8 cellular contexts compared by ENCODE assay signal in genomic region chr11:19953909-19954308, GRCh38.
A peak's percentile ranks its signal among the peaks of the same experiment; 100 is the strongest.
DNase-seq lines count a peak whose midpoint lies in the region; ATAC-seq and TF ChIP-seq lines count a peak whose summit lies in the region.

No MANE protein-coding gene starts in this region.

- peak overlapping the region in 1 of 4 donors; percentile 32 for H3K27ac ChIP-seq in gastrocnemius medialis
- no peak overlapping the region for H3K27ac ChIP-seq in colonic mucosa

- H3K27me3 ChIP-seq in gastrocnemius medialis: no peaks in the 10 kb centered on the region
- no peaks in the 10 kb centered on the region for H3K27me3 ChIP-seq in colonic mucosa

- no peak overlapping the region for H3K27ac Mint-ChIP-seq in activated CD4-positive, alpha-beta memory T cell treated with anti-CD3 and anti-CD28 coated beads for 36 hours

- TF ChIP-seq CTCF in gastrocnemius medialis (IDR thresholded peaks at IDR 0.05 in 4 of 5, conservative IDR thresholded peaks at IDR 0.05 in 1 of 5) (peak in 4 of 5 experiments; percentile 22 to 51 (median 38)), colonic mucosa (IDR thresholded peaks at IDR 0.05) (no peak)

- DNase-seq in NOMO-1 treated with DMSO at 0.1 percent for 48 hours (lab: John Stamatoyannopoulos, UW; ENCODE audit: unreplicated experiment) (peak; percentile 26), NOMO-1 treated with dmso at 0.1 percent for 144 hours (lab: John Stamatoyannopoulos, UW; ENCODE audit: unreplicated experiment) (no peak), SW480 (ENCODE audit: low spot score) (peak; percentile 46), glomerular endothelial cell (ENCODE audit: extremely low read depth, low read depth, low spot score) (peak; percentile 60), gastrocnemius medialis (no peak), colonic mucosa (no peak)
- no peak for DNase-seq in activated CD4-positive, alpha-beta memory T cell treated with anti-CD3 and anti-CD28 coated beads for 36 hours

- H3K9ac ChIP-seq in colonic mucosa (ENCODE audit: low read depth in 2 of 2, low read length in 2 of 2): no peak overlapping the region

- intact Hi-C loops in gastrocnemius medialis (cut with DNase I; ENCODE audit: low total_unique reads): loop anchor here (5.0 kb wide), 1 partner anchor 103 kb away; no protein-coding TSS in a partner anchor
- intact Hi-C loops in colonic mucosa (cut with DNase I): loop anchor here (5.0 kb wide), 1 partner anchor 178 kb away; no protein-coding TSS in a partner anchor
- intact Hi-C loops in activated CD4-positive, alpha-beta memory T cell treated with anti-CD3 and anti-CD28 coated beads for 36 hours (cut with micrococcal nuclease): loop anchor here (10.0 kb wide), 1 partner anchor 401 kb away; no protein-coding TSS in a partner anchor

- H3K4me3 ChIP-seq in gastrocnemius medialis: no peak overlapping the region
- H3K4me3 ChIP-seq in colonic mucosa: no peak overlapping the region

- no peaks in the 10 kb centered on the region for H3K9me3 Mint-ChIP-seq in activated CD4-positive, alpha-beta memory T cell treated with anti-CD3 and anti-CD28 coated beads for 36 hours

- H3K4me1 ChIP-seq in gastrocnemius medialis (peaks cover 12 to 28% of the 10 kb centered on the region in 2 donors), colonic mucosa (peaks cover 4% of the 10 kb centered on the region)

- H3K4me1 Mint-ChIP-seq in activated CD4-positive, alpha-beta memory T cell treated with anti-CD3 and anti-CD28 coated beads for 36 hours (ENCODE audit: low read depth): peaks cover 13% of the 10 kb centered on the region

- POLR2A ChIA-PET in activated CD4-positive, alpha-beta memory T cell treated with anti-CD3 and anti-CD28 coated beads for 36 hours (lab: Charles Lee): no interaction called here

- peaks cover 12% of the 10 kb centered on the region for H3K27me3 Mint-ChIP-seq in activated CD4-positive, alpha-beta memory T cell treated with anti-CD3 and anti-CD28 coated beads for 36 hours

- no peak overlapping the region for H3K4me3 Mint-ChIP-seq in activated CD4-positive, alpha-beta memory T cell treated with anti-CD3 and anti-CD28 coated beads for 36 hours

- H3K36me3 ChIP-seq in gastrocnemius medialis: no peaks in the 10 kb centered on the region
- H3K36me3 ChIP-seq in colonic mucosa: no peaks in the 10 kb centered on the region

- in situ Hi-C loops in gastrocnemius medialis (cut with MboI; ENCODE audit: low sequenced_read_pairs in 4 of 4): loop anchor here in 3 of 4 donors (5.0 to 25.0 kb wide), 4 partner anchors 151 to 401 kb away; no protein-coding TSS in a partner anchor

- CTCF ChIA-PET in activated CD4-positive, alpha-beta memory T cell treated with anti-CD3 and anti-CD28 coated beads for 36 hours (lab: Charles Lee): interaction anchor here (0.9 to 5.9 kb wide), 3 partner anchors 10 to 160 kb away, joined by 3 to 76 read pairs (median 26); no protein-coding TSS in a partner anchor

- TF ChIP-seq POLR2A in gastrocnemius medialis (IDR thresholded peaks at IDR 0.05): no peak

- no peaks in the 10 kb centered on the region for H3K36me3 Mint-ChIP-seq in activated CD4-positive, alpha-beta memory T cell treated with anti-CD3 and anti-CD28 coated beads for 36 hours

- H3K9me3 ChIP-seq in gastrocnemius medialis (no peaks in the 10 kb centered on the region), colonic mucosa (no peaks in the 10 kb centered on the region)

- ATAC-seq in gastrocnemius medialis (peak; percentile 86 to 95), HG03439 (IDR thresholded peaks at IDR 0.05; ENCODE audit: unreplicated experiment) (no peak)

Comparison
In these comparisons a context has a peak if more than half of its experiments do, and no peak if none do; other contexts are left out.
1. DNase-seq: peak in NOMO-1 treated with DMSO at 0.1 percent for 48 hours (single experiment), SW480 (single experiment) and glomerular endothelial cell (single experiment); none in NOMO-1 treated with dmso at 0.1 percent for 144 hours (single experiment), gastrocnemius medialis (0 of 2), colonic mucosa (single experiment) and activated CD4-positive, alpha-beta memory T cell treated with anti-CD3 and anti-CD28 coated beads for 36 hours (single experiment).